Comparison of ENCODE assay signal across 1 cellular context in the genomic region with DNA sequence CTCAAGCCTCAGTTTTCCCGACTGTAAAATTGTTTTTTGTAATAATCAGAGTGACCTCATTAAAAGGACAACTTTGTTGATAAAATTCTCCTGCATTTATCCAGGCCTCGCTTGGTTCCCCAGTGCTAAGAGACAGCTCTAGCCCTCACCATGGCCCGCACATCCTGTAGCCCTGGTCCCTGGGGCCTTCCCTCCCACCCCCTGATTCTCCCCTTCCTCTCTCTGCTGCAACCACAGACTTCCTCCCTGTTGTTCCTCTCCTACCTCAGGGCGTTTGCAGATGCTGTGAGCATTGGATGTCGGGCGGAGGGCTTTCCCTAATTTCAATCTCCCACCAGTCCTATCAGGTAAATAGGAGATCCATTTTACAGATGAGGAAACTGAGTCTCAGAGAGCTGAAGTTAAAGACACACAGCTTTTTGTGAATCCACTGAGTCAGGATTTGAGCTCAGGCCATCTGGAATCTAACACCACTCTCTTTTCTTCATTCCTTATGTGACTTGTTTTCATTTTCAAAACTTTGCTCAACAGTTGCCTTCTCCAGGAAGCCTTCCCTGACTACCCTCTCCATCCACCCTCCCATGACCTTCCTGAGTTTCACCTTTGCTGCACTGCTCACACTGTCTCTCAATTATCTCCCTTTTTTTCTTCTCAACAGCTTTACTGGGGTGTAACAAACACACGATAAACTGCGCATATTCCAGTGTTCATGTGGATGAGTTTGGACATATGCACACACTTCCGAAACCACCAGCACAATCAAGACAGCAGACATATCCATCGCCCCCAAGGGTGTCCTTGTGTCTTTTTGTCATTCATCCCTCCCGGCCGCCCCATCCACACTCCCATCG.
TF ChIP-seq lines count a peak whose summit lies in the region.

No MANE protein-coding gene starts in this region.

TF ChIP-seq in H1, 55 proteins besides CTCF, POLR2A, EP300 and RAD21:
- TF ChIP-seq SIRT6 (IDR thresholded peaks at IDR 0.05; ENCODE audit: low read length) (no peak), KDM1A (IDR thresholded peaks at IDR 0.05; ENCODE audit: borderline replicate concordance, low read length) (peak; percentile 78; the same call in 1 of the 2 replicates), RBBP5 (IDR thresholded peaks at IDR 0.05; ENCODE audit: borderline replicate concordance, low read depth, low read length) (no peak), CHD1 (IDR thresholded peaks at IDR 0.05; ENCODE audit: low read depth, low read length) (no peak)
